Comparison of ENCODE assay signal across 9 cellular contexts in the genomic region with DNA sequence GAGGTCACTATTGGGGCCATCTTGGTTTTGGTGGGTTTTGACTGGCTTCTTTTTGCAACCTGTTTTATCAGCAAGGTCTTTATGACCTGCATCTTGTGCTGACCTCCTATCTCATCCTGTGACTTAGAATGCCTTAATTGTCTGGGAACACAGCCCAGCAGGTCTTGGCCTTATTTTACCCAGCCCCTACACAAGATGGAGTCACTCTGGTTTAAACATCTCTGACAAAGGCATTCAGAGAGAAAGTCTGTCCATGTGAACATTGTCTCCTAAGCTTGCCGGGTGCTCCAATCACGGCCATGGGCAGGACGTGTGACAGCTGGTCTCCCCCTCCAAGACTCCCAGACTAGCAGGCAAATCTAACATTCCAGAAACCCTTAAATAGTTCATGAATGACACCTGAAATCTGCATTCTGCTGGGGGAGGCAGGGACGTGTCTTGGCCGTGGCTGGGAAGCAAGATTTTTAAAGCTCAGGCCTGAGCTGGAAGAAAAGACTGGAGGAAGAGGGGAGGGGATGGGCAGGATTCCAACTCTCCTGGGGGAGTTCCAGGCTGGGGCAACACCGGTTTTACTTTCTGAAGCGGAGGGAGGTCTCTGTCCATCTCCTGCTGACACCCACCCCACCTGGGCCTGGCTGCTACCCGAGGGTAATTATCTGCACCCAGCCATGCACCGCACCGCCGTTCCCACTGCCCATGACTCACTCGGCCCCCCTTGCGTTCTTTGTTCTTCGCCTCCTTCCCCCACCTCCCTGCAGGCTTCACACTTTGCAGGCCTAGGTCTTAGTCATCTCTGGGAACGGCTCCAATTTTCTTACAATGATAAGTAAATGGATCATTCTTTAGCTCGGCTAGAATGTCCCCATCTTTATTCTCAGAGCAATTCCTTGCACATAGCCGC. TPM values are rescaled to one million over a fixed set of nuclear protein-coding genes. Genes with fewer than 3 reads are reported as not detected.
A peak's percentile ranks its signal among the peaks of the same experiment; 100 is the strongest.
DNase-seq lines count a peak whose midpoint lies in the region; ATAC-seq, FAIRE-seq and TF ChIP-seq lines count a peak whose summit lies in the region.
"Had no signal": no experiment of that assay in that cellular context is flagged by ENCODE, and none has a peak within 500 bp of the region (broad histone marks: within the 10 kb centered on the region; RNA-seq: fewer than 3 reads in every experiment).

No MANE protein-coding gene starts in this region.

- peaks cover 0 to 3% of the 10 kb centered on the region in 2 donors for H3K4me1 ChIP-seq in small intestine (ENCODE audit: control insufficient read depth in 2 of 2, insufficient read depth in 1 of 2, low read depth in 1 of 2, low read length in 1 of 2)

- peak; percentile 37 for TF ChIP-seq RAD21 in Ishikawa (IDR thresholded peaks at IDR 0.05; ENCODE audit: low read depth)

- 16 to 29% (median 29%) methylated on average over 16 to 17 of the region's 17 CpGs for WGBS in small intestine, 3 donors

- no peak overlapping the region for H3K27ac ChIP-seq in small intestine (ENCODE audit: low read depth in 1 of 2, low read length in 1 of 2)

- H3K4me3 ChIP-seq in small intestine (ENCODE audit: low read depth in 1 of 2, low read length in 2 of 2) = no peak overlapping the region

- DNase-seq in Ammon's horn (ENCODE audit: low spot score) = peak; percentile 73
- peak in 52 of 58 donors; percentile 5 to 83 (median 46) for DNase-seq in anterior cingulate cortex (lab: John Stamatoyannopoulos, UW)
- peak in 42 of 51 donors; percentile 4 to 87 (median 35) for DNase-seq in hypothalamus (lab: John Stamatoyannopoulos, UW)
- peak; percentile 82 for DNase-seq in small intestine
- DNase-seq in D721Med (ENCODE audit: insufficient read length, low spot score) = no peak
- no peak for DNase-seq in activated CD4-positive, alpha-beta T cell treated with anti-CD3 and anti-CD28 coated beads for 4 hours

- peak; percentile 99 for TF ChIP-seq EP300 in Ishikawa (IDR thresholded peaks at IDR 0.05; ENCODE audit: borderline replicate concordance)

- TF ChIP-seq CTCF in D721Med (IDR thresholded peaks at IDR 0.05; ENCODE audit: insufficient read depth, missing control alignments) = no peak

- H3K9me3 ChIP-seq in small intestine (ENCODE audit: control insufficient read depth, low read depth) = no peaks in the 10 kb centered on the region

- no peaks in the 10 kb centered on the region for H3K27me3 ChIP-seq in small intestine (ENCODE audit: control insufficient read depth in 2 of 2, insufficient read depth in 2 of 2, low read length in 2 of 2)

- H3K36me3 ChIP-seq in small intestine (ENCODE audit: control insufficient read depth in 2 of 2, insufficient read depth in 2 of 2, low read length in 2 of 2) = no peaks in the 10 kb centered on the region

- FAIRE-seq in small intestine (lab: Jason Lieb, UNC) (no peak), D721Med (lab: Jason Lieb, UNC) (no peak)
- FAIRE-seq: colon had no signal

- no peak for ATAC-seq in HG03095 (IDR thresholded peaks at IDR 0.05; ENCODE audit: unreplicated experiment)

TF ChIP-seq in Ishikawa, 13 proteins besides CTCF, POLR2A, EP300 and RAD21:
- TF ChIP-seq EGR1 (IDR thresholded peaks at IDR 0.05) (peak; percentile 49), NFIC (IDR thresholded peaks at IDR 0.05) (peak; percentile 99), TEAD4 (IDR thresholded peaks at IDR 0.05) (peak; percentile 79), TAF1 (IDR thresholded peaks at IDR 0.05; ENCODE audit: low read depth) (no peak), CEBPB (IDR thresholded peaks at IDR 0.05) (peak; percentile 79), ZBTB7A (IDR thresholded peaks at IDR 0.05; ENCODE audit: low read depth) (peak; percentile 84; the same call in 1 of the 2 replicates), TCF12 (IDR thresholded peaks at IDR 0.05; ENCODE audit: low read depth) (peak; percentile 100), FOXM1 (IDR thresholded peaks at IDR 0.05; ENCODE audit: borderline replicate concordance, low read depth) (peak; percentile 97), CREB1 (IDR thresholded peaks at IDR 0.05; ENCODE audit: low read depth) (peak; percentile 26; the same call in 1 of the 2 replicates), YY1 (IDR thresholded peaks at IDR 0.05; ENCODE audit: low read depth) (peak; percentile 78)
- TF ChIP-seq, protein P1, sequence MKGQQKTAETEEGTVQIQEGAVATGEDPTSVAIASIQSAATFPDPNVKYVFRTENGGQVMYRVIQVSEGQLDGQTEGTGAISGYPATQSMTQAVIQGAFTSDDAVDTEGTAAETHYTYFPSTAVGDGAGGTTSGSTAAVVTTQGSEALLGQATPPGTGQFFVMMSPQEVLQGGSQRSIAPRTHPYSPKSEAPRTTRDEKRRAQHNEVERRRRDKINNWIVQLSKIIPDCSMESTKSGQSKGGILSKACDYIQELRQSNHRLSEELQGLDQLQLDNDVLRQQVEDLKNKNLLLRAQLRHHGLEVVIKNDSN (IDR thresholded peaks at IDR 0.05) = peak; percentile 32
- TF ChIP-seq, protein P2, sequence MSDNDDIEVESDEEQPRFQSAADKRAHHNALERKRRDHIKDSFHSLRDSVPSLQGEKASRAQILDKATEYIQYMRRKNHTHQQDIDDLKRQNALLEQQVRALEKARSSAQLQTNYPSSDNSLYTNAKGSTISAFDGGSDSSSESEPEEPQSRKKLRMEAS (IDR thresholded peaks at IDR 0.05) = peak; percentile 86
- TF ChIP-seq, protein P3, sequence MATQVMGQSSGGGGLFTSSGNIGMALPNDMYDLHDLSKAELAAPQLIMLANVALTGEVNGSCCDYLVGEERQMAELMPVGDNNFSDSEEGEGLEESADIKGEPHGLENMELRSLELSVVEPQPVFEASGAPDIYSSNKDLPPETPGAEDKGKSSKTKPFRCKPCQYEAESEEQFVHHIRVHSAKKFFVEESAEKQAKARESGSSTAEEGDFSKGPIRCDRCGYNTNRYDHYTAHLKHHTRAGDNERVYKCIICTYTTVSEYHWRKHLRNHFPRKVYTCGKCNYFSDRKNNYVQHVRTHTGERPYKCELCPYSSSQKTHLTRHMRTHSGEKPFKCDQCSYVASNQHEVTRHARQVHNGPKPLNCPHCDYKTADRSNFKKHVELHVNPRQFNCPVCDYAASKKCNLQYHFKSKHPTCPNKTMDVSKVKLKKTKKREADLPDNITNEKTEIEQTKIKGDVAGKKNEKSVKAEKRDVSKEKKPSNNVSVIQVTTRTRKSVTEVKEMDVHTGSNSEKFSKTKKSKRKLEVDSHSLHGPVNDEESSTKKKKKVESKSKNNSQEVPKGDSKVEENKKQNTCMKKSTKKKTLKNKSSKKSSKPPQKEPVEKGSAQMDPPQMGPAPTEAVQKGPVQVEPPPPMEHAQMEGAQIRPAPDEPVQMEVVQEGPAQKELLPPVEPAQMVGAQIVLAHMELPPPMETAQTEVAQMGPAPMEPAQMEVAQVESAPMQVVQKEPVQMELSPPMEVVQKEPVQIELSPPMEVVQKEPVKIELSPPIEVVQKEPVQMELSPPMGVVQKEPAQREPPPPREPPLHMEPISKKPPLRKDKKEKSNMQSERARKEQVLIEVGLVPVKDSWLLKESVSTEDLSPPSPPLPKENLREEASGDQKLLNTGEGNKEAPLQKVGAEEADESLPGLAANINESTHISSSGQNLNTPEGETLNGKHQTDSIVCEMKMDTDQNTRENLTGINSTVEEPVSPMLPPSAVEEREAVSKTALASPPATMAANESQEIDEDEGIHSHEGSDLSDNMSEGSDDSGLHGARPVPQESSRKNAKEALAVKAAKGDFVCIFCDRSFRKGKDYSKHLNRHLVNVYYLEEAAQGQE (IDR thresholded peaks at IDR 0.05; ENCODE audit: low read depth) = peak; percentile 27; the same call in 1 of the 2 replicates

RNA-seq across cellular contexts. Expression of a gene that starts 11.5 kb away (rescaled TPM):
- not detected for polyA plus RNA-seq in small intestine

RNA-seq across cellular contexts. Expression of a gene that starts 32.0 kb away (rescaled TPM):
- not detected for polyA plus RNA-seq in small intestine

RNA-seq across cellular contexts. Expression of a gene that starts 40.2 kb away (rescaled TPM):
- not detected for polyA plus RNA-seq in small intestine

RNA-seq across cellular contexts. Expression of a gene that starts 51.4 kb away (rescaled TPM):
- polyA plus RNA-seq in small intestine = not detected

Comparison
In these comparisons a context has a peak if more than half of its experiments do, and no peak if none do; other contexts are left out.
1. DNase-seq: peak in Ammon's horn (single experiment), anterior cingulate cortex (52 of 58), hypothalamus (42 of 51) and small intestine (single experiment); none in D721Med (single experiment) and activated CD4-positive, alpha-beta T cell treated with anti-CD3 and anti-CD28 coated beads for 4 hours (0 of 2).